8 cellular contexts compared by ENCODE assay signal in the genomic region with DNA sequence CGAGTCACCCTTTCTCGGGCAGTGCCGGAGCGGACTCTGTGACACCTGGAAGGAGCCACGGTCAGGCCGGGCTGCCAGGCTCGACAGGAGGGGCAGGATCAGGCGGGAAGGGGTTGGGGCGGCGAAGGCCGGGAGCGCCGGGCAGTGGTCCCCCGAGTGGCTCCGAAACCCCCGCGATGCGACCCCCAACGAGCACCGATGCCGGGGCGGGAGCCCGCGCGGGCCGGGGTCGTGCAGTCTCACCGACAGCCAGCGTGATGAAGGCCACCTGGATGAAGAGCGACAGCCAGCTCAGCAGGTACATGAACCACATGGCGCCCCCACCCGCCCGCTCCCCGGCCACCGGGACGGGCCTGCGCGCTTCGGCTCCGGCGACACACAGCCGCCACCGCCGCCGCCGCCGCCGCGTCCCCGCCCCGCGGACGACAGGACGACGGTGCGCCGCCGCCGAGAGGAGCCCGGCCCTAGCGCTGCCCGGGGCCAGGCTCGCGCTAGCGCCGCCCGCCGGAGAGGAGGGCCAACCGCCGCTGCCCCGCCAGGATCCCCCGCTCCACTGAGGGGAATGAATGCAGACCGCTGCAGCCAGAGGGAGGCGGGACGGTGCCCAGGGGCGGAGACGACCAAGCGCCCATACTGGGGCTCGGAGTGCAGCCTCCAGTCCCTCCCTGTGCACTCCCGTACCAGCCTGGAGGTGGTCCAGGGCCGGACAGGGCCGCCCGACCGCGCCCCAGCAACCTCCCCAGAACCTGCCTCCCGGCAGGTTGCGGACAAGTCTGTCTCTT. TPM values are rescaled to one million over a fixed set of nuclear protein-coding genes. Genes with fewer than 3 reads are reported as not detected.
DNase-seq lines count a peak whose midpoint lies in the region; TF ChIP-seq lines count a peak whose summit lies in the region.

TEX261 (minus strand) TSS at position 429 of the 782 bp plus-strand sequence; CDS start at position 313, 116 bp downstream.

- H3K4me1 ChIP-seq in ES-I3 (ENCODE audit: insufficient read depth, low read length) (peaks cover 8% of the 10 kb centered on the region; the same call in 1 of the 2 replicates), neural progenitor cell (peaks cover 6% of the 10 kb centered on the region)

- H3F3A ChIP-seq in neural progenitor cell (ENCODE audit: low read depth): peaks cover 15% of the 10 kb centered on the region

- H3K4me3 ChIP-seq in fibroblast of villous mesenchyme (ENCODE audit: low read depth, low read length) (peak within 1 kb of the TSS; percentile 94), neural progenitor cell (peak within 1 kb of the TSS; percentile 97)

- H3K36me3 ChIP-seq in ES-I3 (ENCODE audit: insufficient read depth, low read length): no peaks in the 10 kb centered on the region
- no peaks in the 10 kb centered on the region for H3K36me3 ChIP-seq in neural progenitor cell

- peak within 1 kb of the TSS; percentile 35 for H3K27ac Mint-ChIP-seq in neural progenitor cell

- H3K9me3 ChIP-seq in ES-I3 (ENCODE audit: control insufficient read depth, insufficient read depth, low read length) (no peaks in the 10 kb centered on the region), neural progenitor cell (ENCODE audit: low read depth) (no peaks in the 10 kb centered on the region)

- H3K4me1 Mint-ChIP-seq in neural progenitor cell: peaks cover 15% of the 10 kb centered on the region

- H3K9ac ChIP-seq in ES-I3 (ENCODE audit: low read depth, low read length) (peak within 1 kb of the TSS; percentile 84), neural progenitor cell (peak within 1 kb of the TSS; percentile 77)

- peaks cover 21% of the 10 kb centered on the region for H4K20me1 ChIP-seq in neural progenitor cell (ENCODE audit: low read depth)

- TF ChIP-seq CTCF in LNCAP (IDR thresholded peaks at IDR 0.05) (peak; percentile 75), fibroblast of villous mesenchyme (IDR thresholded peaks at IDR 0.05; ENCODE audit: insufficient read depth, low read depth, low read length) (peak; percentile 66), neural progenitor cell (IDR thresholded peaks at IDR 0.05) (peak; percentile 64)

- H3K4me3 Mint-ChIP-seq in neural progenitor cell: peak within 1 kb of the TSS; percentile 95

- peak within 1 kb of the TSS; percentile 89 for H2AFZ ChIP-seq in neural progenitor cell (replicated peaks)

- peaks cover 35% of the 10 kb centered on the region for H3K27me3 ChIP-seq in neural progenitor cell

- no peak within 1 kb of the TSS for H3K27ac ChIP-seq in neural progenitor cell

- peaks cover 4% of the 10 kb centered on the region for H3K36me3 Mint-ChIP-seq in neural progenitor cell

- DNase-seq in GOT3 (lab: John Stamatoyannopoulos, UW): peak; percentile 70
- peak; percentile 70 to 83 for DNase-seq in SHP77 (lab: John Stamatoyannopoulos, UW)
- peak; percentile 88 for DNase-seq in activated gamma-delta T cell (lab: John Stamatoyannopoulos, UW)
- DNase-seq in fibroblast of villous mesenchyme (ENCODE audit: low read depth): peak; percentile 80
- DNase-seq in neural progenitor cell (ENCODE audit: low spot score): peak; percentile 96
- peak; percentile 76 for DNase-seq in stromal cell of bone marrow (ENCODE audit: low read depth)

- peak within 1 kb of the TSS; percentile 96 for H3K4me2 ChIP-seq in neural progenitor cell

- H3K27me3 Mint-ChIP-seq in neural progenitor cell (ENCODE audit: insufficient read depth, low read depth): peaks cover 9% of the 10 kb centered on the region

- peaks cover 19% of the 10 kb centered on the region for H3K79me2 ChIP-seq in neural progenitor cell (ENCODE audit: low read depth)

- H3K9me3 Mint-ChIP-seq in neural progenitor cell: no peaks in the 10 kb centered on the region

RNA-seq across cellular contexts. Expression of gene TEX261, which starts in this region (rescaled TPM):
- total RNA-seq in fibroblast of villous mesenchyme: 22.9 and 35.4 TPM in 2 replicates
- 9.4 and 27.7 TPM in 2 replicates for total RNA-seq in neural progenitor cell (ENCODE audit: low replicate concordance)
